Comparison of ENCODE assay signal across 23 cellular contexts in genomic region chr19:31296741-31297390, GRCh38. TPM values are rescaled to one million over a fixed set of nuclear protein-coding genes. Genes with fewer than 3 reads are reported as not detected.
A peak's percentile ranks its signal among the peaks of the same experiment; 100 is the strongest.
DNase-seq lines count a peak whose midpoint lies in the region; ATAC-seq, FAIRE-seq and TF ChIP-seq lines count a peak whose summit lies in the region.
"Had no signal": no experiment of that assay in that cellular context is flagged by ENCODE, and none has a peak within 500 bp of the region (broad histone marks: within the 10 kb centered on the region; RNA-seq: fewer than 3 reads in every experiment).

No MANE protein-coding gene starts in this region.

- no peak overlapping the region for H2BK120ac ChIP-seq in trophoblast cell (ENCODE audit: insufficient read depth, low read length, poor library complexity)

- H3K79me1 ChIP-seq in trophoblast cell (ENCODE audit: low read length): no peaks in the 10 kb centered on the region

- H3K4me2 ChIP-seq in trophoblast cell (ENCODE audit: low read length): no peak overlapping the region
- H3K4me2 ChIP-seq in HepG2 (ENCODE audit: low read depth, low read length): no peak overlapping the region
- H3K4me2 ChIP-seq: GM23338 had no signal

- H3K18ac ChIP-seq in trophoblast cell (ENCODE audit: low read length): no peak overlapping the region

- no peak overlapping the region for H3K4ac ChIP-seq in trophoblast cell (ENCODE audit: low read depth, low read length)

- H3K4me3 Mint-ChIP-seq in CD14-positive monocyte (no peak overlapping the region), glutamatergic neuron (ENCODE audit: unreplicated experiment) (no peak overlapping the region)
- H3K4me3 Mint-ChIP-seq: CD4-positive, alpha-beta T cell; GM23338; HFFc6 had no signal

- H3K36me3 Mint-ChIP-seq in CD14-positive monocyte: peaks cover 17 to 25% of the 10 kb centered on the region in 2 donors
- H3K36me3 Mint-ChIP-seq in glutamatergic neuron (ENCODE audit: unreplicated experiment): no peaks in the 10 kb centered on the region

- H3K27me3 Mint-ChIP-seq in CD14-positive monocyte (ENCODE audit: low read depth in 3 of 3) (peaks cover 0 to 6% (median 3%) of the 10 kb centered on the region in 3 donors), glutamatergic neuron (ENCODE audit: unreplicated experiment) (peaks cover 3% of the 10 kb centered on the region)
- H3K27me3 Mint-ChIP-seq: CD4-positive, alpha-beta T cell had no signal

- ATAC-seq in HepG2: no peak
- no peak for ATAC-seq in GM18868 (IDR thresholded peaks at IDR 0.05; ENCODE audit: unreplicated experiment)
- ATAC-seq: GM23338 had no signal

- WGBS in trophoblast cell (ENCODE audit: extremely low coverage, insufficient coverage, insufficient read length): no CpG with 5 or more reads among the region's 10 CpGs
- WGBS in HepG2 (ENCODE audit: low lambda C conversion rate): 33% methylated on average over 10 of the region's 10 CpGs

- POLR2A ChIA-PET in HEK293 (lab: Yijun Ruan, JAX) (interaction anchor here (0.6 kb wide), 1 partner anchor 737 kb away, joined by 4 read pairs; no protein-coding TSS in a partner anchor), HepG2 (lab: Yijun Ruan, JAX) (no interaction called here)

- TF ChIP-seq RAD21 in HepG2 (CRISPR knock-in tag; IDR thresholded peaks at IDR 0.05): no peak

- H3K27ac Mint-ChIP-seq in CD14-positive monocyte (no peak overlapping the region), glutamatergic neuron (ENCODE audit: unreplicated experiment) (no peak overlapping the region)
- H3K27ac Mint-ChIP-seq: CD4-positive, alpha-beta T cell; GM23338; HFFc6 had no signal

- H3K79me2 ChIP-seq in trophoblast cell (ENCODE audit: control insufficient read depth, insufficient read depth, low read length, poor library complexity) (no peaks in the 10 kb centered on the region), HepG2 (ENCODE audit: insufficient read depth, low read length) (no peaks in the 10 kb centered on the region)

- H3K9ac ChIP-seq in trophoblast cell (ENCODE audit: low read length): no peak overlapping the region
- no peak overlapping the region for H3K9ac ChIP-seq in HepG2 (ENCODE audit: insufficient read depth, low read depth, low read length)

- H3K9me3 Mint-ChIP-seq in CD14-positive monocyte (peaks cover 0 to 8% (median 0%) of the 10 kb centered on the region in 7 donors), glutamatergic neuron (ENCODE audit: unreplicated experiment) (no peaks in the 10 kb centered on the region)
- H3K9me3 Mint-ChIP-seq: CD4-positive, alpha-beta T cell; GM23338; HFFc6 had no signal

- peaks cover 6% of the 10 kb centered on the region for H3K4me1 Mint-ChIP-seq in CD14-positive monocyte
- peaks cover 7% of the 10 kb centered on the region for H3K4me1 Mint-ChIP-seq in glutamatergic neuron (ENCODE audit: low read depth, unreplicated experiment)
- H3K4me1 Mint-ChIP-seq: GM23338 had no signal

- H4K20me1 ChIP-seq in HepG2 (ENCODE audit: insufficient read depth, low read length): no peaks in the 10 kb centered on the region

- H3K9me3 ChIP-seq in HEK293 (ENCODE audit: control insufficient read depth, insufficient read depth, low read depth, low read length) (no peaks in the 10 kb centered on the region; the same call in none of the 2 replicates), trophoblast cell (ENCODE audit: insufficient read depth, low read depth, low read length) (peaks cover 2% of the 10 kb centered on the region), HepG2 (ENCODE audit: low read length) (peaks cover 20% of the 10 kb centered on the region)
- H3K9me3 ChIP-seq: BE2C, Caco-2 had no signal

- no peak overlapping the region for H2AFZ ChIP-seq in trophoblast cell (ENCODE audit: insufficient read depth, low read length, poor library complexity)
- no peak overlapping the region for H2AFZ ChIP-seq in HepG2 (ENCODE audit: low read length)
- H2AFZ ChIP-seq: GM23338 had no signal

- BruUV-seq in HepG2 (replicated peaks; lab: Mats Ljungman, UMichigan): no TSS peak

- CTCF ChIA-PET in HEK293 (lab: Yijun Ruan, JAX) (no interaction called here), HepG2 (lab: Yijun Ruan, JAX; ENCODE audit: low intra/inter-chr PET ratio, low total read pairs) (no interaction called here)

- in situ Hi-C loops in HepG2 (cut with HindIII; ENCODE audit: extremely low pct_ligation_motif_present, low pct_unique_long_range_greater_than_20kb): no loop called here

- H4K91ac ChIP-seq in trophoblast cell (ENCODE audit: low read depth, low read length): no peak overlapping the region

- no peak for TF ChIP-seq POLR2A in HepG2 (IDR thresholded peaks at IDR 0.05; ENCODE audit: insufficient read depth in 1 of 2, low read depth in 2 of 2, low read length in 2 of 2)

- H3K27me3 ChIP-seq in trophoblast cell (ENCODE audit: insufficient read depth, low read length): no peaks in the 10 kb centered on the region
- H3K27me3 ChIP-seq in HepG2 (ENCODE audit: control insufficient read depth in 1 of 2, insufficient read depth in 2 of 2, low read length in 2 of 2): no peaks in the 10 kb centered on the region
- H3K27me3 ChIP-seq: BE2C had no signal

- TF ChIP-seq EP300 in HepG2 (IDR thresholded peaks at IDR 0.05; ENCODE audit: low read depth in 2 of 2, low read length in 2 of 2): no peak
- TF ChIP-seq EP300 in HepG2 (CRISPR knock-in tag; IDR thresholded peaks at IDR 0.05; ENCODE audit: borderline replicate concordance): no peak

- H3K23ac ChIP-seq in trophoblast cell (ENCODE audit: low read length): no peak overlapping the region

- H3K36me3 ChIP-seq in HEK293 (ENCODE audit: control insufficient read depth in 2 of 2, insufficient read depth in 1 of 2, low read length in 2 of 2) (no peaks in the 10 kb centered on the region; a peak in 1 of 3 replicates), trophoblast cell (ENCODE audit: control insufficient read depth in 1 of 2, insufficient read depth in 2 of 2, low read length in 2 of 2) (no peaks in the 10 kb centered on the region), HepG2 (replicated peaks in 1 of 2; ENCODE audit: control insufficient read depth in 1 of 2, insufficient read depth in 2 of 2, low read length in 2 of 2) (no peaks in the 10 kb centered on the region)
- H3K36me3 ChIP-seq: BE2C had no signal

- H3K4me1 ChIP-seq in HEK293 (ENCODE audit: control insufficient read depth, insufficient read depth, low read length) (peaks cover 5% of the 10 kb centered on the region; the same call in 1 of the 2 replicates), trophoblast cell (ENCODE audit: control insufficient read depth in 1 of 2, insufficient read depth in 2 of 2, low read length in 2 of 2) (peaks cover 6 to 8% of the 10 kb centered on the region in 2 experiments), HepG2 (ENCODE audit: insufficient read depth, low read length) (no peaks in the 10 kb centered on the region)
- H3K4me1 ChIP-seq: BE2C, Caco-2 had no signal

- DNase-seq in CD14-positive monocyte (ENCODE audit: low spot score) (peak; percentile 30), glutamatergic neuron (peak; percentile 4), trophoblast cell (peak; percentile 76 to 85), HepG2 (ENCODE audit: low spot score) (no peak), NCI-H128 (lab: John Stamatoyannopoulos, UW; ENCODE audit: unreplicated experiment) (no peak), NCI-H774 (lab: John Stamatoyannopoulos, UW) (no peak)
- DNase-seq: ACHN; BE2C; C1 segment of cervical spinal cord; CD4-positive, alpha-beta T cell; HCEC 1CT; HFFc6 had no signal

- no peak overlapping the region for H2BK12ac ChIP-seq in trophoblast cell (ENCODE audit: low read length)

- no peak overlapping the region for H3K14ac ChIP-seq in trophoblast cell (ENCODE audit: low read length)

- H2AK5ac ChIP-seq in trophoblast cell (ENCODE audit: low read length): no peak overlapping the region

- intact Hi-C loops in CD14-positive monocyte (cut with micrococcal nuclease): no loop called here
- intact Hi-C loops in HepG2 (cut with micrococcal nuclease; ENCODE audit: unreplicated experiment): no loop called here

- no peak overlapping the region for H2BK5ac ChIP-seq in trophoblast cell (ENCODE audit: low read depth, low read length, poor library complexity)

- TF ChIP-seq CTCF in CD14-positive monocyte (IDR thresholded peaks at IDR 0.05): no peak
- TF ChIP-seq CTCF in HEK293 (tag by site-specific recombination; IDR thresholded peaks at IDR 0.05): no peak
- no peak for TF ChIP-seq CTCF in glutamatergic neuron (IDR thresholded peaks at IDR 0.05; ENCODE audit: partially characterized antibody, unreplicated experiment)
- TF ChIP-seq CTCF in HepG2 (CRISPR knock-in tag; IDR thresholded peaks at IDR 0.05): no peak

- no peak overlapping the region for H4K8ac ChIP-seq in trophoblast cell (ENCODE audit: low read depth, low read length)

- no peak overlapping the region for H4K12ac ChIP-seq in trophoblast cell (ENCODE audit: low read depth, low read length)

- H3K27ac ChIP-seq in HEK293 (ENCODE audit: extremely low read depth, low read depth, low read length): no peak overlapping the region
- H3K27ac ChIP-seq in trophoblast cell (ENCODE audit: low read depth, low read length): no peak overlapping the region
- no peak overlapping the region for H3K27ac ChIP-seq in HepG2 (ENCODE audit: extremely low read length, insufficient read depth, low read length)
- H3K27ac ChIP-seq: HL-60 had no signal

- FAIRE-seq in HepG2 (lab: Jason Lieb, UNC): no peak
- FAIRE-seq: A204.1, D721Med, G401.6, GM12891, H54, HTR-8/SVneo had no signal

- H3K4me3 ChIP-seq in HEK293 (ENCODE audit: low read depth, low read length) (no peak overlapping the region), trophoblast cell (ENCODE audit: low read depth, low read length) (peak overlapping the region; percentile 36), HepG2 (replicated peaks in 1 of 3; ENCODE audit: insufficient read depth in 1 of 3, low read depth in 2 of 3, low read length in 3 of 3) (no peak overlapping the region)
- H3K4me3 ChIP-seq: GM23338 had no signal

RNA-seq across cellular contexts. Expression of gene TSHZ3, which starts 52.4 kb away (rescaled TPM):
- 1 to 10 TPM; 2.3 to 3.3 TPM for polyA plus RNA-seq in CD14-positive monocyte
- total RNA-seq in glutamatergic neuron (ENCODE audit: unreplicated experiment): 7.4 TPM
- 3.6 and 3.7 TPM in 2 replicates for polyA plus RNA-seq in trophoblast cell (2013)
- not detected in 2 replicates for total RNA-seq in HepG2 (2016; rRNA removed; fragmentation: Illumina TruSeq; extraction: Trizol)
- not detected in 2 replicates for total RNA-seq in HepG2 (2016; cell fraction: cytosol; rRNA removed; fragmentation: Illumina TruSeq; extraction: Trizol; ENCODE audit: low read depth)
- total RNA-seq in HepG2 (2016; cell fraction: insoluble cytoplasmic fraction; rRNA removed; fragmentation: Illumina TruSeq; extraction: Trizol): not detected in 2 replicates
- not detected in 2 replicates for total RNA-seq in HepG2 (2016; cell fraction: membrane; rRNA removed; fragmentation: Illumina TruSeq; extraction: Trizol)
- not detected in 2 replicates for total RNA-seq in HepG2 (2016; cell fraction: nucleus; rRNA removed; fragmentation: Illumina TruSeq; extraction: Trizol)
- polyA plus RNA-seq in HepG2 (2011; rRNA removed): 0.01 TPM in 1 of 2 replicates, not detected in the other
- not detected in 2 replicates for polyA plus RNA-seq in HepG2 (2011; cell fraction: cytosol; rRNA removed)
- polyA plus RNA-seq in HepG2 (2011; cell fraction: nucleus; rRNA removed): not detected in 2 replicates
- not detected in 2 replicates for polyA plus RNA-seq in HepG2 (2012)
- polyA plus RNA-seq in HepG2 (2016; cell fraction: cytosol; fragmentation: Illumina TruSeq; extraction: Trizol; ENCODE audit: low read depth): not detected in 2 replicates
- not detected in 2 replicates for polyA plus RNA-seq in HepG2 (2016; cell fraction: insoluble cytoplasmic fraction; fragmentation: Illumina TruSeq; extraction: Trizol; ENCODE audit: low read depth)
- polyA plus RNA-seq in HepG2 (2016; cell fraction: membrane; fragmentation: Illumina TruSeq; extraction: Trizol; ENCODE audit: low read depth): not detected in 2 replicates
- polyA plus RNA-seq in HepG2 (2016; cell fraction: nucleus; fragmentation: Illumina TruSeq; extraction: Trizol; ENCODE audit: insufficient read depth, low read depth): not detected in 2 replicates
- polyA minus RNA-seq in HepG2 (2011; rRNA and poly(A)+ RNA removed; ENCODE audit: low replicate concordance): not detected in 2 replicates
- not detected in 2 replicates for polyA minus RNA-seq in HepG2 (2011; cell fraction: cytosol; rRNA and poly(A)+ RNA removed)
- not detected in 2 replicates for polyA minus RNA-seq in HepG2 (2011; cell fraction: nucleus; rRNA and poly(A)+ RNA removed)
- total RNA-seq: Caco-2 had no signal

Comparison
In these comparisons a context has a peak if more than half of its experiments do, and no peak if none do; other contexts are left out.
1. DNase-seq: peak in CD14-positive monocyte (single experiment), glutamatergic neuron (single experiment) and trophoblast cell (2 of 2); none in HepG2 (single experiment), NCI-H128 (single experiment) and NCI-H774 (single experiment).